14 cellular contexts compared by ENCODE assay signal in genomic region chr6:87645080-87645479, GRCh38. TPM values are rescaled to one million over a fixed set of nuclear protein-coding genes. Genes with fewer than 3 reads are reported as not detected.
A peak's percentile ranks its signal among the peaks of the same experiment; 100 is the strongest.
DNase-seq lines count a peak whose midpoint lies in the region; ATAC-seq and TF ChIP-seq lines count a peak whose summit lies in the region.
"Had no signal": no experiment of that assay in that cellular context is flagged by ENCODE, and none has a peak within 500 bp of the region (broad histone marks: within the 10 kb centered on the region; RNA-seq: fewer than 3 reads in every experiment).

No MANE protein-coding gene starts in this region.

- POLR2A ChIA-PET in activated CD4-positive, alpha-beta memory T cell treated with anti-CD3 and anti-CD28 coated beads for 36 hours (lab: Charles Lee): no interaction called here
- POLR2A ChIA-PET in naive thymus-derived CD8-positive, alpha-beta T cell (lab: Charles Lee): no interaction called here

- intact Hi-C loops in activated CD4-positive, alpha-beta memory T cell treated with anti-CD3 and anti-CD28 coated beads for 36 hours (cut with micrococcal nuclease): no loop called here
- intact Hi-C loops in colonic mucosa (cut with DNase I): no loop called here

- peaks cover 21% of the 10 kb centered on the region for H3K4me1 Mint-ChIP-seq in activated CD4-positive, alpha-beta memory T cell treated with anti-CD3 and anti-CD28 coated beads for 36 hours (ENCODE audit: low read depth)
- H3K4me1 Mint-ChIP-seq in naive thymus-derived CD8-positive, alpha-beta T cell: peaks cover 7 to 19% (median 12%) of the 10 kb centered on the region in 4 donors

- no peaks in the 10 kb centered on the region for H3K4me1 ChIP-seq in colonic mucosa
- H3K4me1 ChIP-seq: testis had no signal

- peak overlapping the region; percentile 53 for H3K4me3 Mint-ChIP-seq in activated CD4-positive, alpha-beta memory T cell treated with anti-CD3 and anti-CD28 coated beads for 36 hours
- H3K4me3 Mint-ChIP-seq in naive thymus-derived CD8-positive, alpha-beta T cell: peak overlapping the region; percentile 15 to 81 (median 66)

- no peak overlapping the region for H3K27ac Mint-ChIP-seq in activated CD4-positive, alpha-beta memory T cell treated with anti-CD3 and anti-CD28 coated beads for 36 hours
- H3K27ac Mint-ChIP-seq in naive thymus-derived CD8-positive, alpha-beta T cell: peak overlapping the region in 7 of 10 donors; percentile 26 to 80 (median 58)

- H3K9me3 Mint-ChIP-seq in activated CD4-positive, alpha-beta memory T cell treated with anti-CD3 and anti-CD28 coated beads for 36 hours: no peaks in the 10 kb centered on the region
- no peaks in the 10 kb centered on the region for H3K9me3 Mint-ChIP-seq in naive thymus-derived CD8-positive, alpha-beta T cell
- H3K9me3 Mint-ChIP-seq: activated naive CD4-positive, alpha-beta T cell treated with anti-CD3 and anti-CD28 coated beads, Interleukin-2, amount 50 U/mL, for 72 hours had no signal

- H3K36me3 ChIP-seq in colonic mucosa: no peaks in the 10 kb centered on the region

- H3K27ac ChIP-seq in colonic mucosa: no peak overlapping the region
- H3K27ac ChIP-seq: 22Rv1, testis had no signal

- DNase-seq in activated CD4-positive, CD25-positive, alpha-beta regulatory T cell treated with anti-CD3 and anti-CD28 coated beads, Interleukin-2, amount 50 U/mL, for 72 hours: no peak
- no peak for DNase-seq in activated CD4-positive, alpha-beta memory T cell treated with anti-CD3 and anti-CD28 coated beads for 36 hours
- DNase-seq in naive thymus-derived CD8-positive, alpha-beta T cell: no peak
- DNase-seq in stimulated activated CD4-positive, alpha-beta T cell treated with anti-CD3 and anti-CD28 coated beads, Interleukin-1b, Interleukin-23, amount 100 ng/mL, for 48 hours: no peak
- no peak for DNase-seq in colonic mucosa
- DNase-seq in effector CD4-positive, alpha-beta T cell: no peak
- DNase-seq: activated CD4-positive, CD25-positive, alpha-beta regulatory T cell; NCI-H2171; testis had no signal

- peak; percentile 58 to 67 for ATAC-seq in activated CD4-positive, CD25-positive, alpha-beta regulatory T cell treated with anti-CD3 and anti-CD28 coated beads, Interleukin-2, amount 50 U/mL, for 24 hours
- ATAC-seq in HG02759 (IDR thresholded peaks at IDR 0.05; ENCODE audit: unreplicated experiment): peak; percentile 58
- ATAC-seq in naive thymus-derived CD8-positive, alpha-beta T cell: no peak

- H3K27me3 ChIP-seq in colonic mucosa: no peaks in the 10 kb centered on the region
- H3K27me3 ChIP-seq: testis had no signal

- peaks cover 7% of the 10 kb centered on the region for H3K36me3 Mint-ChIP-seq in activated CD4-positive, alpha-beta memory T cell treated with anti-CD3 and anti-CD28 coated beads for 36 hours
- peaks cover 0 to 43% (median 11%) of the 10 kb centered on the region in 3 donors for H3K36me3 Mint-ChIP-seq in naive thymus-derived CD8-positive, alpha-beta T cell

- no peak for TF ChIP-seq CTCF in colonic mucosa (IDR thresholded peaks at IDR 0.05)

- no peak overlapping the region for H3K4me3 ChIP-seq in colonic mucosa
- H3K4me3 ChIP-seq: skin epidermis, testis had no signal

- H3K27me3 Mint-ChIP-seq in activated CD4-positive, alpha-beta memory T cell treated with anti-CD3 and anti-CD28 coated beads for 36 hours: no peaks in the 10 kb centered on the region
- H3K27me3 Mint-ChIP-seq in naive thymus-derived CD8-positive, alpha-beta T cell: no peaks in the 10 kb centered on the region

- no peaks in the 10 kb centered on the region for H3K9me3 ChIP-seq in colonic mucosa
- H3K9me3 ChIP-seq: testis had no signal

- no peak overlapping the region for H3K9ac ChIP-seq in colonic mucosa (ENCODE audit: low read depth in 2 of 2, low read length in 2 of 2)

- CTCF ChIA-PET in activated CD4-positive, alpha-beta memory T cell treated with anti-CD3 and anti-CD28 coated beads for 36 hours (lab: Charles Lee): no interaction called here

RNA-seq across cellular contexts. Expression of gene ORC3, which starts 55.1 kb away (rescaled TPM):
- 10 to 100 TPM; 35.0 to 38.7 TPM for total RNA-seq in activated CD4-positive, alpha-beta memory T cell treated with anti-CD3 and anti-CD28 coated beads for 36 hours
- total RNA-seq in naive thymus-derived CD8-positive, alpha-beta T cell: 10 to 100 TPM; 30.9 to 31.4 TPM
- polyA plus RNA-seq in naive thymus-derived CD8-positive, alpha-beta T cell: 10 to 100 TPM; 33.8 to 37.7 (median 36.7) TPM
- total RNA-seq in colonic mucosa: 10 to 100 TPM; 14.0 to 16.4 TPM

RNA-seq across cellular contexts. Expression of gene RARS2, which starts 55.3 kb away (rescaled TPM):
- total RNA-seq in activated CD4-positive, alpha-beta memory T cell treated with anti-CD3 and anti-CD28 coated beads for 36 hours: 10 to 100 TPM; 20.0 to 20.8 TPM
- total RNA-seq in naive thymus-derived CD8-positive, alpha-beta T cell: 10 to 100 TPM; 37.8 to 40.6 TPM
- polyA plus RNA-seq in naive thymus-derived CD8-positive, alpha-beta T cell: 10 to 100 TPM; 17.3 to 29.1 (median 27.1) TPM
- 10 to 100 TPM; 24.7 to 28.2 TPM for total RNA-seq in colonic mucosa

RNA-seq across cellular contexts. Expression of gene AKIRIN2, which starts 57.0 kb away (rescaled TPM):
- total RNA-seq in activated CD4-positive, alpha-beta memory T cell treated with anti-CD3 and anti-CD28 coated beads for 36 hours: 10 to 100 TPM; 45.7 to 46.0 TPM
- total RNA-seq in naive thymus-derived CD8-positive, alpha-beta T cell: 10 to 100 TPM; 57.4 to 58.0 TPM
- 10 to 100 TPM; 20.2 to 33.4 (median 27.2) TPM for polyA plus RNA-seq in naive thymus-derived CD8-positive, alpha-beta T cell
- total RNA-seq in colonic mucosa: 10 to 100 TPM; 30.2 to 48.3 TPM

Comparison
In these comparisons a context has a peak if more than half of its experiments do, and no peak if none do; other contexts are left out.
1. ATAC-seq: peak in activated CD4-positive, CD25-positive, alpha-beta regulatory T cell treated with anti-CD3 and anti-CD28 coated beads, Interleukin-2, amount 50 U/mL, for 24 hours (2 of 2) and HG02759 (single experiment); none in naive thymus-derived CD8-positive, alpha-beta T cell (0 of 2).